In the genomic region with DNA sequence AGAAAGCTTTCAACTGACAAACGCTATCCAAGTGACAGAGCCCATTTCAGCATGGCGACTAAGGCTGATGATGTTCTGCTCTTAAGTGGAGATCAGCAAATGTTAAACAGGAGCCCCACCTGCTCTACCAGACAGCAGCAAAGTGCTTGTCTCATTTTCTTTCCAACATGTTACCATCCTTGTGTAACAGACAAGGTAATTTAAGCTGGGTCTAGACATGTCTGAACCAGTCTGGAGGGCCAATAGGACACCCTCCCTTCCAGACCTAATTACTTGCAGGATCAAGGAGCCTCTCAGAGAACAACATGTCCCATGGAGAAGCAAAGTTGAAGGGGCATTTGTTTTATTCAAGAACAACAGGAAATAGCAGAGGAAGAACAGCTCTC, we compare ENCODE assay signal across 15 cellular contexts. TPM values are rescaled to one million over a fixed set of nuclear protein-coding genes. Genes with fewer than 3 reads are reported as not detected.
A peak's percentile ranks its signal among the peaks of the same experiment; 100 is the strongest.
DNase-seq lines count a peak whose midpoint lies in the region; ATAC-seq and TF ChIP-seq lines count a peak whose summit lies in the region.
"Had no signal": no experiment of that assay in that cellular context is flagged by ENCODE, and none has a peak within 500 bp of the region (broad histone marks: within the 10 kb centered on the region; RNA-seq: fewer than 3 reads in every experiment).

No MANE protein-coding gene starts in this region.

- no peak overlapping the region for H3K27ac Mint-ChIP-seq in WTC11
- H3K27ac Mint-ChIP-seq: effector memory CD8-positive, alpha-beta T cell; naive thymus-derived CD4-positive, alpha-beta T cell; T-helper 2 cell treated with Interferon-gamma antibody and Interleukin-4, amounts not matched to agents 5 μg/mL and 100 μg/mL, for 36 hours had no signal

- H3K4me1 ChIP-seq in mesendoderm (ENCODE audit: control insufficient read depth, low read depth, low read length) = peaks cover 2% of the 10 kb centered on the region

- H2AK5ac ChIP-seq in mesendoderm (ENCODE audit: low read length) = no peak overlapping the region

- H3K9me3 Mint-ChIP-seq in WTC11 = no peaks in the 10 kb centered on the region
- H3K9me3 Mint-ChIP-seq: effector memory CD8-positive, alpha-beta T cell; T-helper 2 cell treated with Interferon-gamma antibody and Interleukin-4, amounts not matched to agents 5 μg/mL and 100 μg/mL, for 36 hours had no signal

- H3K4me2 ChIP-seq in mesendoderm (ENCODE audit: low read length) = no peak overlapping the region

- no peak for TF ChIP-seq CTCF in WTC11 (IDR thresholded peaks at IDR 0.05)

- no peaks in the 10 kb centered on the region for H3K79me2 ChIP-seq in mesendoderm (ENCODE audit: control insufficient read depth, insufficient read depth, low read length)

- POLR2A ChIA-PET in WTC11 (lab: Charles Lee) = no interaction called here

- H3K23ac ChIP-seq in mesendoderm (ENCODE audit: low read length) = no peak overlapping the region

- H3K4me3 ChIP-seq in mesendoderm (ENCODE audit: low read length) = no peak overlapping the region
- H3K4me3 ChIP-seq: uterus had no signal

- H3K36me3 Mint-ChIP-seq in WTC11 = no peaks in the 10 kb centered on the region
- H3K36me3 Mint-ChIP-seq: naive thymus-derived CD4-positive, alpha-beta T cell had no signal

- ATAC-seq in WTC11 = peak; percentile 12; the same call in 1 of the 2 replicates
- ATAC-seq in left lobe of liver = no peak
- no peak for ATAC-seq in GM21528 (IDR thresholded peaks at IDR 0.05; ENCODE audit: low FRiP score, unreplicated experiment)
- ATAC-seq: effector memory CD8-positive, alpha-beta T cell; naive thymus-derived CD4-positive, alpha-beta T cell had no signal

- H2BK5ac ChIP-seq in mesendoderm (ENCODE audit: low read length) = no peak overlapping the region

- no peaks in the 10 kb centered on the region for H3K36me3 ChIP-seq in mesendoderm (ENCODE audit: control insufficient read depth, insufficient read depth, low read length)
- H3K36me3 ChIP-seq: uterus had no signal

- WGBS in mesendoderm (ENCODE audit: extremely low coverage, insufficient coverage, low lambda C conversion rate) = no CpG with 5 or more reads among the region's 2 CpGs

- no peak overlapping the region for H3K27ac ChIP-seq in mesendoderm (ENCODE audit: low read depth, low read length)
- H3K27ac ChIP-seq: uterus had no signal

- H4K8ac ChIP-seq in mesendoderm (ENCODE audit: low read depth, low read length) = no peak overlapping the region

- H4K5ac ChIP-seq in mesendoderm (ENCODE audit: low read length) = no peak overlapping the region

- no peak overlapping the region for H3K9ac ChIP-seq in mesendoderm (ENCODE audit: low read length)

- DNase-seq in DMS79 treated with DMSO at 0.1 percent for 48 hours (lab: John Stamatoyannopoulos, UW) (peak; percentile 98), NCI-H2107 (lab: John Stamatoyannopoulos, UW) (peak; percentile 32), WTC11 (ENCODE audit: low spot score) (no peak), mesendoderm (peak; percentile 81), left lobe of liver (ENCODE audit: low spot score) (no peak), mesenteric fat pad (ENCODE audit: low spot score) (no peak), amygdala (lab: John Stamatoyannopoulos, UW) (no peak)
- DNase-seq: effector memory CD8-positive, alpha-beta T cell; naive thymus-derived CD4-positive, alpha-beta T cell; NCI-H2029 treated with DMSO at 0.1 percent for 48 hours; stimulated activated CD4-positive, alpha-beta T cell treated with anti-CD3 and anti-CD28 coated beads, Interleukin-4, amount 100 ng/mL, for 4 hours; stimulated activated naive CD4-positive, alpha-beta T cell treated with Interleukin-2 at 50 U/mL for 16 hours; uterus had no signal

- H2BK120ac ChIP-seq in mesendoderm (ENCODE audit: low read depth, low read length) = no peak overlapping the region

- H3K79me1 ChIP-seq in mesendoderm (ENCODE audit: low read length) = no peaks in the 10 kb centered on the region

- peaks cover 19% of the 10 kb centered on the region for H3K4me1 Mint-ChIP-seq in WTC11

- CTCF ChIA-PET in WTC11 (lab: Charles Lee) = interaction anchor here (0.8 to 1.0 kb wide), 2 partner anchors 16 to 32 kb away, joined by 3 to 5 read pairs; no protein-coding TSS in a partner anchor

- no peak overlapping the region for H2BK15ac ChIP-seq in mesendoderm (replicated peaks; ENCODE audit: low read depth)

- no peak overlapping the region for H3K56ac ChIP-seq in mesendoderm (ENCODE audit: low read length)

- H3K27me3 ChIP-seq in mesendoderm (ENCODE audit: insufficient read depth, low read length, poor library complexity) = no peaks in the 10 kb centered on the region
- H3K27me3 ChIP-seq: uterus had no signal

- H3K4ac ChIP-seq in mesendoderm (ENCODE audit: low read depth, low read length) = no peak overlapping the region

- H3K27me3 Mint-ChIP-seq in WTC11 (ENCODE audit: low read depth) = no peaks in the 10 kb centered on the region

- H3K4me3 Mint-ChIP-seq in WTC11 = no peak overlapping the region
- H3K4me3 Mint-ChIP-seq: effector memory CD8-positive, alpha-beta T cell; T-helper 2 cell treated with Interferon-gamma antibody and Interleukin-4, amounts not matched to agents 5 μg/mL and 100 μg/mL, for 36 hours had no signal

- H3K18ac ChIP-seq in mesendoderm (ENCODE audit: low read length) = no peak overlapping the region

TF ChIP-seq in WTC11, 78 proteins besides CTCF, POLR2A, EP300 and RAD21:
- TF ChIP-seq, protein P1, sequence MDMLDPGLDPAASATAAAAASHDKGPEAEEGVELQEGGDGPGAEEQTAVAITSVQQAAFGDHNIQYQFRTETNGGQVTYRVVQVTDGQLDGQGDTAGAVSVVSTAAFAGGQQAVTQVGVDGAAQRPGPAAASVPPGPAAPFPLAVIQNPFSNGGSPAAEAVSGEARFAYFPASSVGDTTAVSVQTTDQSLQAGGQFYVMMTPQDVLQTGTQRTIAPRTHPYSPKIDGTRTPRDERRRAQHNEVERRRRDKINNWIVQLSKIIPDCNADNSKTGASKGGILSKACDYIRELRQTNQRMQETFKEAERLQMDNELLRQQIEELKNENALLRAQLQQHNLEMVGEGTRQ (CRISPR knock-in tag; IDR thresholded peaks at IDR 0.05) = no peak
- TF ChIP-seq, protein P2, sequence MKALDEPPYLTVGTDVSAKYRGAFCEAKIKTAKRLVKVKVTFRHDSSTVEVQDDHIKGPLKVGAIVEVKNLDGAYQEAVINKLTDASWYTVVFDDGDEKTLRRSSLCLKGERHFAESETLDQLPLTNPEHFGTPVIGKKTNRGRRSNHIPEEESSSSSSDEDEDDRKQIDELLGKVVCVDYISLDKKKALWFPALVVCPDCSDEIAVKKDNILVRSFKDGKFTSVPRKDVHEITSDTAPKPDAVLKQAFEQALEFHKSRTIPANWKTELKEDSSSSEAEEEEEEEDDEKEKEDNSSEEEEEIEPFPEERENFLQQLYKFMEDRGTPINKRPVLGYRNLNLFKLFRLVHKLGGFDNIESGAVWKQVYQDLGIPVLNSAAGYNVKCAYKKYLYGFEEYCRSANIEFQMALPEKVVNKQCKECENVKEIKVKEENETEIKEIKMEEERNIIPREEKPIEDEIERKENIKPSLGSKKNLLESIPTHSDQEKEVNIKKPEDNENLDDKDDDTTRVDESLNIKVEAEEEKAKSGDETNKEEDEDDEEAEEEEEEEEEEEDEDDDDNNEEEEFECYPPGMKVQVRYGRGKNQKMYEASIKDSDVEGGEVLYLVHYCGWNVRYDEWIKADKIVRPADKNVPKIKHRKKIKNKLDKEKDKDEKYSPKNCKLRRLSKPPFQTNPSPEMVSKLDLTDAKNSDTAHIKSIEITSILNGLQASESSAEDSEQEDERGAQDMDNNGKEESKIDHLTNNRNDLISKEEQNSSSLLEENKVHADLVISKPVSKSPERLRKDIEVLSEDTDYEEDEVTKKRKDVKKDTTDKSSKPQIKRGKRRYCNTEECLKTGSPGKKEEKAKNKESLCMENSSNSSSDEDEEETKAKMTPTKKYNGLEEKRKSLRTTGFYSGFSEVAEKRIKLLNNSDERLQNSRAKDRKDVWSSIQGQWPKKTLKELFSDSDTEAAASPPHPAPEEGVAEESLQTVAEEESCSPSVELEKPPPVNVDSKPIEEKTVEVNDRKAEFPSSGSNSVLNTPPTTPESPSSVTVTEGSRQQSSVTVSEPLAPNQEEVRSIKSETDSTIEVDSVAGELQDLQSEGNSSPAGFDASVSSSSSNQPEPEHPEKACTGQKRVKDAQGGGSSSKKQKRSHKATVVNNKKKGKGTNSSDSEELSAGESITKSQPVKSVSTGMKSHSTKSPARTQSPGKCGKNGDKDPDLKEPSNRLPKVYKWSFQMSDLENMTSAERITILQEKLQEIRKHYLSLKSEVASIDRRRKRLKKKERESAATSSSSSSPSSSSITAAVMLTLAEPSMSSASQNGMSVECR (CRISPR knock-in tag; IDR thresholded peaks at IDR 0.05; ENCODE audit: borderline replicate concordance) = no peak
- TF ChIP-seq ZNF138 (CRISPR knock-in tag; conservative IDR thresholded peaks at IDR 0.05) = no peak
- TF ChIP-seq SP1 (CRISPR knock-in tag; conservative IDR thresholded peaks at IDR 0.05) = no peak
- TF ChIP-seq, protein P3, sequence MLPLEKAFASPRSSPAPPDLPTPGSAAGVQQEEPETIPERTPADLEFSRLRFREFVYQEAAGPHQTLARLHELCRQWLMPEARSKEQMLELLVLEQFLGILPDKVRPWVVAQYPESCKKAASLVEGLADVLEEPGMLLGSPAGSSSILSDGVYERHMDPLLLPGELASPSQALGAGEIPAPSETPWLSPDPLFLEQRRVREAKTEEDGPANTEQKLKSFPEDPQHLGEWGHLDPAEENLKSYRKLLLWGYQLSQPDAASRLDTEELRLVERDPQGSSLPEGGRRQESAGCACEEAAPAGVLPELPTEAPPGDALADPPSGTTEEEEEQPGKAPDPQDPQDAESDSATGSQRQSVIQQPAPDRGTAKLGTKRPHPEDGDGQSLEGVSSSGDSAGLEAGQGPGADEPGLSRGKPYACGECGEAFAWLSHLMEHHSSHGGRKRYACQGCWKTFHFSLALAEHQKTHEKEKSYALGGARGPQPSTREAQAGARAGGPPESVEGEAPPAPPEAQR (CRISPR knock-in tag; IDR thresholded peaks at IDR 0.05) = no peak
- TF ChIP-seq ZNF263 (CRISPR knock-in tag; IDR thresholded peaks at IDR 0.05; ENCODE audit: low read depth) = no peak

RNA-seq across cellular contexts. Expression of a gene that starts 3.9 kb away (rescaled TPM):
- total RNA-seq in WTC11 (2021) (1.0 to 3.4 TPM (median 1.4 TPM) in 3 replicates), left lobe of liver (5.1 TPM), mesenteric fat pad (27.3 TPM)
- 0.79 TPM for polyA plus RNA-seq in mesendoderm (2013, experiment 1 of 2)
- polyA plus RNA-seq in mesendoderm (2013, experiment 2 of 2) = 0.81 TPM

Comparison
In these comparisons a context has a peak if more than half of its experiments do, and no peak if none do; other contexts are left out.
1. DNase-seq: peak in DMS79 treated with DMSO at 0.1 percent for 48 hours (single experiment), NCI-H2107 (single experiment) and mesendoderm (single experiment); none in WTC11 (single experiment), left lobe of liver (single experiment), mesenteric fat pad (single experiment) and amygdala (0 of 56).